Comparison of ENCODE assay signal across 11 cellular contexts in the genomic region with DNA sequence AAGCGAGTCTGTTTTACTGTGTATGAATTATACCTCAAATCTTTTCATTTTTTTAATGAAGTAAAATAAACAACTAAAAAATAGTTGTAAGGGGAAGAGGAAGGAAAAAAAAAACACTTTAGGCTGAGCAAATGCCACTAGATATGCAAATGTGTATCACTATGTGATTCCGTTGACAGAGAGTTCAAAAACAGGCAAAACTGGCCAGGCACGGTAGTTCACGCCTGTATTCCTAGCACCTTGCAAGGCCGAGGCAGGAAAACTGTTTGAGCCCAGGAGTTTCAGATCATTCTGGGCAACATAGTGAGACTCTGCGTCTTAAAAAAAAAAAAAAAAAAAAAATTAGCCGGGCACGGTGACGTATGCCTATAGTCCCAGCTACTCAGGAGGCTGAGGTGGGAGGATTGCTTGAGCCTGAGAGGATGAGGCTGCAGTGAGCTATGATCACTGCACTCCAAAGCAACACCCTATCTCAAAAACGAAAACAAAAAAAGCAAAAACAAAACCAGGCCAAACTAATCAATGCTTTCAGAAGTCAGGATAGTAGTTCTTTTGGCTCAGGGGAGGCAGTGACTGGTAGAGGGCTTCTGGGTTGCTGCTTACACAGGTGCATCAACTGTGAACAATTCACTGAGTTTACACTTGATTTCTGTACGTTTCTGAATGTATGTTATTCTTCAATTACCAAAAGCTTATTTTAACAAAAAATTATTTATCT. TPM values are rescaled to one million over a fixed set of nuclear protein-coding genes. Genes with fewer than 3 reads are reported as not detected.
A peak's percentile ranks its signal among the peaks of the same experiment; 100 is the strongest.
DNase-seq lines count a peak whose midpoint lies in the region; ATAC-seq, FAIRE-seq and TF ChIP-seq lines count a peak whose summit lies in the region.
"Had no signal": no experiment of that assay in that cellular context is flagged by ENCODE, and none has a peak within 500 bp of the region (broad histone marks: within the 10 kb centered on the region; RNA-seq: fewer than 3 reads in every experiment).

No MANE protein-coding gene starts in this region.

- H3K27me3 ChIP-seq in HepG2 (ENCODE audit: control insufficient read depth in 1 of 2, insufficient read depth in 2 of 2, low read length in 2 of 2): no peaks in the 10 kb centered on the region
- H3K27me3 ChIP-seq in right lobe of liver: no peaks in the 10 kb centered on the region
- no peaks in the 10 kb centered on the region for H3K27me3 ChIP-seq in SU-DHL-6 (ENCODE audit: low read length)
- H3K27me3 ChIP-seq in CD8-positive, alpha-beta T cell (ENCODE audit: insufficient read depth, low read length): no peaks in the 10 kb centered on the region
- H3K27me3 ChIP-seq: spleen had no signal

- no peak for TF ChIP-seq RAD21 in HepG2 (CRISPR knock-in tag; IDR thresholded peaks at IDR 0.05)

- H3K27ac Mint-ChIP-seq in CD8-positive, alpha-beta T cell: no peak overlapping the region

- in situ Hi-C loops in HepG2 (cut with HindIII; ENCODE audit: extremely low pct_ligation_motif_present, low pct_unique_long_range_greater_than_20kb): no loop called here

- H3K4me3 Mint-ChIP-seq in CD8-positive, alpha-beta T cell: no peak overlapping the region

- no TSS peak for BruUV-seq in HepG2 (replicated peaks; lab: Mats Ljungman, UMichigan)

- DNase-seq in HepG2 (ENCODE audit: low spot score) (no peak), right lobe of liver (no peak), iPS-NIHi7 (ENCODE audit: extremely low spot score) (no peak), OCI-M2 (lab: John Stamatoyannopoulos, UW; ENCODE audit: unreplicated experiment) (no peak), NCI-H2029 treated with DMSO at 0.1 percent for 48 hours (lab: John Stamatoyannopoulos, UW) (no peak)
- DNase-seq in CD8-positive, alpha-beta T cell: no peak
- DNase-seq: midbrain; spleen; stimulated activated naive CD4-positive, alpha-beta T cell treated with Interleukin-2 at 50 U/mL for 16 hours had no signal

- POLR2A ChIA-PET in HepG2 (lab: Yijun Ruan, JAX): interaction anchor here (0.8 kb wide), 1 partner anchor 57 kb away, joined by 3 read pairs; no protein-coding TSS in a partner anchor
- POLR2A ChIA-PET in CD8-positive, alpha-beta T cell (lab: Charles Lee): no interaction called here

- TF ChIP-seq EP300 in HepG2 (IDR thresholded peaks at IDR 0.05; ENCODE audit: low read depth in 2 of 2, low read length in 2 of 2): no peak
- no peak for TF ChIP-seq EP300 in HepG2 (CRISPR knock-in tag; IDR thresholded peaks at IDR 0.05; ENCODE audit: borderline replicate concordance)

- FAIRE-seq in HepG2 (lab: Jason Lieb, UNC): no peak

- peaks cover 11% of the 10 kb centered on the region for H3K36me3 Mint-ChIP-seq in CD8-positive, alpha-beta T cell

- peaks cover 26% of the 10 kb centered on the region for H3K4me1 ChIP-seq in HepG2 (ENCODE audit: insufficient read depth, low read length)
- no peaks in the 10 kb centered on the region for H3K4me1 ChIP-seq in right lobe of liver
- no peaks in the 10 kb centered on the region for H3K4me1 ChIP-seq in CD8-positive, alpha-beta T cell (ENCODE audit: insufficient read depth, low read length)

- CTCF ChIA-PET in HepG2 (lab: Yijun Ruan, JAX; ENCODE audit: low intra/inter-chr PET ratio, low total read pairs): no interaction called here
- CTCF ChIA-PET in CD8-positive, alpha-beta T cell (lab: Charles Lee): interaction anchor here (1.9 kb wide), 1 partner anchor 30 kb away, joined by 5 read pairs; no protein-coding TSS in a partner anchor

- no peaks in the 10 kb centered on the region for H3K9me3 ChIP-seq in HepG2 (ENCODE audit: low read length)
- H3K9me3 ChIP-seq in right lobe of liver: no peaks in the 10 kb centered on the region
- H3K9me3 ChIP-seq in SU-DHL-6 (ENCODE audit: insufficient read depth, low read length): no peaks in the 10 kb centered on the region
- H3K9me3 ChIP-seq in CD8-positive, alpha-beta T cell (ENCODE audit: low read length): no peaks in the 10 kb centered on the region
- H3K9me3 ChIP-seq: spleen had no signal

- ATAC-seq in HepG2 (no peak), right lobe of liver (no peak), HG02642 (IDR thresholded peaks at IDR 0.05; ENCODE audit: poor library complexity, unreplicated experiment) (peak; percentile 50)
- ATAC-seq in CD8-positive, alpha-beta T cell: no peak

- H4K20me1 ChIP-seq in HepG2 (ENCODE audit: insufficient read depth, low read length): peaks cover 7% of the 10 kb centered on the region; the same call in 1 of the 2 replicates
- peaks cover 6% of the 10 kb centered on the region; the same call in 1 of the 2 replicates for H4K20me1 ChIP-seq in SU-DHL-6 (ENCODE audit: low read depth, low read length)

- H3K79me2 ChIP-seq in HepG2 (ENCODE audit: insufficient read depth, low read length) (peaks cover 71% of the 10 kb centered on the region), SU-DHL-6 (ENCODE audit: insufficient read depth, low read length) (peaks cover 93% of the 10 kb centered on the region)

- no peaks in the 10 kb centered on the region for H3K9me2 ChIP-seq in SU-DHL-6 (replicated peaks; ENCODE audit: insufficient read depth, low read length)

- H2AFZ ChIP-seq in HepG2 (ENCODE audit: low read length): no peak overlapping the region
- H2AFZ ChIP-seq in SU-DHL-6 (ENCODE audit: low read depth, low read length, severe bottlenecking): no peak overlapping the region

- no peak overlapping the region for H3K27ac ChIP-seq in HepG2 (ENCODE audit: extremely low read length, insufficient read depth, low read length)
- H3K27ac ChIP-seq in right lobe of liver: no peak overlapping the region
- peak overlapping the region; percentile 57 for H3K27ac ChIP-seq in SU-DHL-6 (ENCODE audit: low read depth, low read length)
- H3K27ac ChIP-seq in CD8-positive, alpha-beta T cell (ENCODE audit: low read depth, low read length): no peak overlapping the region

- H3K27me3 Mint-ChIP-seq in CD8-positive, alpha-beta T cell (ENCODE audit: low read depth): no peaks in the 10 kb centered on the region

- intact Hi-C loops in HepG2 (cut with micrococcal nuclease; ENCODE audit: unreplicated experiment): no loop called here
- intact Hi-C loops in right lobe of liver (cut with DNase I): no loop called here
- intact Hi-C loops in CD8-positive, alpha-beta T cell (cut with DNase I, micrococcal nuclease): no loop called here

- no peak overlapping the region for H3K4me2 ChIP-seq in HepG2 (ENCODE audit: low read depth, low read length)
- H3K4me2 ChIP-seq in SU-DHL-6 (ENCODE audit: low read depth, low read length, poor library complexity, severe bottlenecking): peak overlapping the region; percentile 66

- H3K9me3 Mint-ChIP-seq in CD8-positive, alpha-beta T cell: no peaks in the 10 kb centered on the region

- H3K9ac ChIP-seq in HepG2 (ENCODE audit: insufficient read depth, low read depth, low read length) (no peak overlapping the region), SU-DHL-6 (ENCODE audit: low read length) (peak overlapping the region; percentile 38)

- H3K4me3 ChIP-seq in HepG2 (replicated peaks in 1 of 3; ENCODE audit: insufficient read depth in 1 of 3, low read depth in 2 of 3, low read length in 3 of 3): no peak overlapping the region
- no peak overlapping the region for H3K4me3 ChIP-seq in right lobe of liver
- peak overlapping the region; percentile 13 for H3K4me3 ChIP-seq in SU-DHL-6 (ENCODE audit: insufficient read depth, low read length, poor library complexity, severe bottlenecking)
- H3K4me3 ChIP-seq in CD8-positive, alpha-beta T cell (ENCODE audit: low read depth, low read length): no peak overlapping the region
- H3K4me3 ChIP-seq: spleen had no signal

- 90% methylated on average over 11 of the region's 11 CpGs for WGBS in HepG2 (ENCODE audit: low lambda C conversion rate)
- 75% methylated on average over 8 of the region's 11 CpGs for WGBS in right lobe of liver (ENCODE audit: insufficient coverage, low coverage, low lambda C conversion rate, missing lambda C conversion rate)

- no peak for TF ChIP-seq POLR2A in HepG2 (IDR thresholded peaks at IDR 0.05; ENCODE audit: insufficient read depth in 1 of 2, low read depth in 2 of 2, low read length in 2 of 2)
- no peak for TF ChIP-seq POLR2A in right lobe of liver (IDR thresholded peaks at IDR 0.05)

- H3K4me1 Mint-ChIP-seq in CD8-positive, alpha-beta T cell (ENCODE audit: low read depth): no peaks in the 10 kb centered on the region

- TF ChIP-seq CTCF in HepG2 (CRISPR knock-in tag; IDR thresholded peaks at IDR 0.05) (no peak), right lobe of liver (IDR thresholded peaks at IDR 0.05) (no peak), SU-DHL-6 (IDR thresholded peaks at IDR 0.05; ENCODE audit: insufficient read depth, low read length, poor library complexity, severe bottlenecking) (no peak)
- no peak for TF ChIP-seq CTCF in CD8-positive, alpha-beta T cell (IDR thresholded peaks at IDR 0.05)

- H3K36me3 ChIP-seq in HepG2 (replicated peaks in 1 of 2; ENCODE audit: control insufficient read depth in 1 of 2, insufficient read depth in 2 of 2, low read length in 2 of 2) (peaks cover 3 to 31% of the 10 kb centered on the region in 2 experiments; a peak in 3 of 5 replicates), right lobe of liver (no peaks in the 10 kb centered on the region), SU-DHL-6 (ENCODE audit: low read length) (peaks cover 20% of the 10 kb centered on the region)
- H3K36me3 ChIP-seq in CD8-positive, alpha-beta T cell (ENCODE audit: insufficient read depth, low read length): no peaks in the 10 kb centered on the region

- H3F3A ChIP-seq in SU-DHL-6 (ENCODE audit: insufficient read depth): peaks cover 14% of the 10 kb centered on the region

RNA-seq across cellular contexts. Expression of a gene that starts 7.4 kb away (rescaled TPM):
- total RNA-seq in HepG2 (2016; rRNA removed; fragmentation: Illumina TruSeq; extraction: Trizol): 162 and 214 TPM in 2 replicates
- total RNA-seq in HepG2 (2016; cell fraction: cytosol; rRNA removed; fragmentation: Illumina TruSeq; extraction: Trizol; ENCODE audit: low read depth): 34.9 and 40.5 TPM in 2 replicates
- total RNA-seq in HepG2 (2016; cell fraction: insoluble cytoplasmic fraction; rRNA removed; fragmentation: Illumina TruSeq; extraction: Trizol): 154 and 213 TPM in 2 replicates
- 43.7 and 44.0 TPM in 2 replicates for total RNA-seq in HepG2 (2016; cell fraction: membrane; rRNA removed; fragmentation: Illumina TruSeq; extraction: Trizol)
- total RNA-seq in HepG2 (2016; cell fraction: nucleus; rRNA removed; fragmentation: Illumina TruSeq; extraction: Trizol): 138 and 141 TPM in 2 replicates
- 85.1 and 137 TPM in 2 replicates for polyA plus RNA-seq in HepG2 (2011; rRNA removed)
- polyA plus RNA-seq in HepG2 (2011; cell fraction: cytosol; rRNA removed): 79.0 and 105 TPM in 2 replicates
- polyA plus RNA-seq in HepG2 (2011; cell fraction: nucleus; rRNA removed): 141 and 237 TPM in 2 replicates
- 46.3 and 69.1 TPM in 2 replicates for polyA plus RNA-seq in HepG2 (2012)
- 7.9 and 8.3 TPM in 2 replicates for polyA plus RNA-seq in HepG2 (2016; cell fraction: cytosol; fragmentation: Illumina TruSeq; extraction: Trizol; ENCODE audit: low read depth)
- polyA plus RNA-seq in HepG2 (2016; cell fraction: insoluble cytoplasmic fraction; fragmentation: Illumina TruSeq; extraction: Trizol; ENCODE audit: low read depth): 161 and 179 TPM in 2 replicates
- polyA plus RNA-seq in HepG2 (2016; cell fraction: membrane; fragmentation: Illumina TruSeq; extraction: Trizol; ENCODE audit: low read depth): 21.4 and 24.5 TPM in 2 replicates
- 138 and 146 TPM in 2 replicates for polyA plus RNA-seq in HepG2 (2016; cell fraction: nucleus; fragmentation: Illumina TruSeq; extraction: Trizol; ENCODE audit: insufficient read depth, low read depth)
- polyA minus RNA-seq in HepG2 (2011; rRNA and poly(A)+ RNA removed; ENCODE audit: low replicate concordance): 266 and 946 TPM in 2 replicates
- polyA minus RNA-seq in HepG2 (2011; cell fraction: cytosol; rRNA and poly(A)+ RNA removed): 56.3 and 76.3 TPM in 2 replicates
- 88.1 and 114 TPM in 2 replicates for polyA minus RNA-seq in HepG2 (2011; cell fraction: nucleus; rRNA and poly(A)+ RNA removed)
- 1 to 10 TPM; 1.2 to 8.8 (median 4.3) TPM for total RNA-seq in right lobe of liver
- 10 to 100 TPM; 24.6 to 31.3 TPM for total RNA-seq in CD8-positive, alpha-beta T cell

RNA-seq across cellular contexts. Expression of a gene that starts 32.3 kb away (rescaled TPM):
- total RNA-seq in HepG2 (2016; rRNA removed; fragmentation: Illumina TruSeq; extraction: Trizol): 10.0 and 15.1 TPM in 2 replicates
- total RNA-seq in HepG2 (2016; cell fraction: cytosol; rRNA removed; fragmentation: Illumina TruSeq; extraction: Trizol; ENCODE audit: low read depth): 6.0 TPM in 2 replicates
- 9.7 and 17.0 TPM in 2 replicates for total RNA-seq in HepG2 (2016; cell fraction: insoluble cytoplasmic fraction; rRNA removed; fragmentation: Illumina TruSeq; extraction: Trizol)
- total RNA-seq in HepG2 (2016; cell fraction: membrane; rRNA removed; fragmentation: Illumina TruSeq; extraction: Trizol): 7.6 and 8.9 TPM in 2 replicates
- 9.4 and 11.4 TPM in 2 replicates for total RNA-seq in HepG2 (2016; cell fraction: nucleus; rRNA removed; fragmentation: Illumina TruSeq; extraction: Trizol)
- polyA plus RNA-seq in HepG2 (2011; rRNA removed): 12.9 and 14.1 TPM in 2 replicates
- polyA plus RNA-seq in HepG2 (2011; cell fraction: cytosol; rRNA removed): 6.2 and 8.5 TPM in 2 replicates
- polyA plus RNA-seq in HepG2 (2011; cell fraction: nucleus; rRNA removed): 61.8 and 71.8 TPM in 2 replicates
- polyA plus RNA-seq in HepG2 (2012): 14.2 and 14.4 TPM in 2 replicates
- 2.2 and 3.1 TPM in 2 replicates for polyA plus RNA-seq in HepG2 (2016; cell fraction: cytosol; fragmentation: Illumina TruSeq; extraction: Trizol; ENCODE audit: low read depth)
- polyA plus RNA-seq in HepG2 (2016; cell fraction: insoluble cytoplasmic fraction; fragmentation: Illumina TruSeq; extraction: Trizol; ENCODE audit: low read depth): 11.9 and 21.8 TPM in 2 replicates
- polyA plus RNA-seq in HepG2 (2016; cell fraction: membrane; fragmentation: Illumina TruSeq; extraction: Trizol; ENCODE audit: low read depth): 5.0 and 5.7 TPM in 2 replicates
- 25.8 and 26.4 TPM in 2 replicates for polyA plus RNA-seq in HepG2 (2016; cell fraction: nucleus; fragmentation: Illumina TruSeq; extraction: Trizol; ENCODE audit: insufficient read depth, low read depth)
- polyA minus RNA-seq in HepG2 (2011; rRNA and poly(A)+ RNA removed; ENCODE audit: low replicate concordance): 5.9 and 24.5 TPM in 2 replicates
- polyA minus RNA-seq in HepG2 (2011; cell fraction: cytosol; rRNA and poly(A)+ RNA removed): 3.3 and 3.4 TPM in 2 replicates
- polyA minus RNA-seq in HepG2 (2011; cell fraction: nucleus; rRNA and poly(A)+ RNA removed): 11.7 and 13.4 TPM in 2 replicates
- 1 to 10 TPM; 4.8 to 7.9 (median 6.6) TPM for total RNA-seq in right lobe of liver
- total RNA-seq in CD8-positive, alpha-beta T cell: 1 to 10 TPM; 3.9 to 4.1 TPM

RNA-seq across cellular contexts. Expression of a gene that starts 35.4 kb away (rescaled TPM):
- total RNA-seq in HepG2 (2016; rRNA removed; fragmentation: Illumina TruSeq; extraction: Trizol) (14.7 and 16.5 TPM in 2 replicates), right lobe of liver (1 to 10 TPM; 4.2 to 7.3 (median 6.5) TPM)
- total RNA-seq in HepG2 (2016; cell fraction: cytosol; rRNA removed; fragmentation: Illumina TruSeq; extraction: Trizol; ENCODE audit: low read depth): 3.4 and 4.8 TPM in 2 replicates
- total RNA-seq in HepG2 (2016; cell fraction: insoluble cytoplasmic fraction; rRNA removed; fragmentation: Illumina TruSeq; extraction: Trizol): 12.1 and 16.4 TPM in 2 replicates
- 5.4 and 6.5 TPM in 2 replicates for total RNA-seq in HepG2 (2016; cell fraction: membrane; rRNA removed; fragmentation: Illumina TruSeq; extraction: Trizol)
- total RNA-seq in HepG2 (2016; cell fraction: nucleus; rRNA removed; fragmentation: Illumina TruSeq; extraction: Trizol): 16.0 and 19.0 TPM in 2 replicates
- polyA plus RNA-seq in HepG2 (2011; rRNA removed): 13.9 and 15.8 TPM in 2 replicates
- 8.6 and 9.1 TPM in 2 replicates for polyA plus RNA-seq in HepG2 (2011; cell fraction: cytosol; rRNA removed)
- polyA plus RNA-seq in HepG2 (2011; cell fraction: nucleus; rRNA removed): 28.2 and 31.1 TPM in 2 replicates
- polyA plus RNA-seq in HepG2 (2012): 11.3 and 11.4 TPM in 2 replicates
- polyA plus RNA-seq in HepG2 (2016; cell fraction: cytosol; fragmentation: Illumina TruSeq; extraction: Trizol; ENCODE audit: low read depth): 2.7 and 2.8 TPM in 2 replicates
- polyA plus RNA-seq in HepG2 (2016; cell fraction: insoluble cytoplasmic fraction; fragmentation: Illumina TruSeq; extraction: Trizol; ENCODE audit: low read depth): 10.7 and 15.3 TPM in 2 replicates
- 5.2 and 5.4 TPM in 2 replicates for polyA plus RNA-seq in HepG2 (2016; cell fraction: membrane; fragmentation: Illumina TruSeq; extraction: Trizol; ENCODE audit: low read depth)
- polyA plus RNA-seq in HepG2 (2016; cell fraction: nucleus; fragmentation: Illumina TruSeq; extraction: Trizol; ENCODE audit: insufficient read depth, low read depth): 23.6 and 33.7 TPM in 2 replicates
- 11.9 and 12.6 TPM in 2 replicates for polyA minus RNA-seq in HepG2 (2011; rRNA and poly(A)+ RNA removed; ENCODE audit: low replicate concordance)
- polyA minus RNA-seq in HepG2 (2011; cell fraction: cytosol; rRNA and poly(A)+ RNA removed): 5.0 and 8.8 TPM in 2 replicates
- polyA minus RNA-seq in HepG2 (2011; cell fraction: nucleus; rRNA and poly(A)+ RNA removed): 13.9 and 15.2 TPM in 2 replicates
- total RNA-seq in CD8-positive, alpha-beta T cell: 10 to 100 TPM; 30.1 to 33.0 TPM

RNA-seq across cellular contexts. Expression of a gene that starts 51.9 kb away (rescaled TPM):
- 39.2 and 39.7 TPM in 2 replicates for total RNA-seq in HepG2 (2016; rRNA removed; fragmentation: Illumina TruSeq; extraction: Trizol)
- total RNA-seq in HepG2 (2016; cell fraction: cytosol; rRNA removed; fragmentation: Illumina TruSeq; extraction: Trizol; ENCODE audit: low read depth): 7.4 and 8.3 TPM in 2 replicates
- total RNA-seq in HepG2 (2016; cell fraction: insoluble cytoplasmic fraction; rRNA removed; fragmentation: Illumina TruSeq; extraction: Trizol): 37.2 and 42.0 TPM in 2 replicates
- total RNA-seq in HepG2 (2016; cell fraction: membrane; rRNA removed; fragmentation: Illumina TruSeq; extraction: Trizol): 10.7 and 11.5 TPM in 2 replicates
- total RNA-seq in HepG2 (2016; cell fraction: nucleus; rRNA removed; fragmentation: Illumina TruSeq; extraction: Trizol): 29.9 and 30.4 TPM in 2 replicates
- 33.8 and 39.6 TPM in 2 replicates for polyA plus RNA-seq in HepG2 (2011; rRNA removed)
- polyA plus RNA-seq in HepG2 (2011; cell fraction: cytosol; rRNA removed): 28.5 and 36.4 TPM in 2 replicates
- 128 and 143 TPM in 2 replicates for polyA plus RNA-seq in HepG2 (2011; cell fraction: nucleus; rRNA removed)
- 23.6 and 29.6 TPM in 2 replicates for polyA plus RNA-seq in HepG2 (2012)
- 3.2 and 3.8 TPM in 2 replicates for polyA plus RNA-seq in HepG2 (2016; cell fraction: cytosol; fragmentation: Illumina TruSeq; extraction: Trizol; ENCODE audit: low read depth)
- 31.6 and 37.2 TPM in 2 replicates for polyA plus RNA-seq in HepG2 (2016; cell fraction: insoluble cytoplasmic fraction; fragmentation: Illumina TruSeq; extraction: Trizol; ENCODE audit: low read depth)
- polyA plus RNA-seq in HepG2 (2016; cell fraction: membrane; fragmentation: Illumina TruSeq; extraction: Trizol; ENCODE audit: low read depth): 6.4 and 8.0 TPM in 2 replicates
- polyA plus RNA-seq in HepG2 (2016; cell fraction: nucleus; fragmentation: Illumina TruSeq; extraction: Trizol; ENCODE audit: insufficient read depth, low read depth): 52.0 and 53.3 TPM in 2 replicates
- 77.7 and 119 TPM in 2 replicates for polyA minus RNA-seq in HepG2 (2011; rRNA and poly(A)+ RNA removed; ENCODE audit: low replicate concordance)
- polyA minus RNA-seq in HepG2 (2011; cell fraction: cytosol; rRNA and poly(A)+ RNA removed): 23.5 and 25.8 TPM in 2 replicates
- 37.1 and 48.0 TPM in 2 replicates for polyA minus RNA-seq in HepG2 (2011; cell fraction: nucleus; rRNA and poly(A)+ RNA removed)
- total RNA-seq in right lobe of liver: 10 to 100 TPM; 13.3 to 33.0 (median 25.4) TPM
- total RNA-seq in CD8-positive, alpha-beta T cell: 10 to 100 TPM; 18.2 to 21.0 TPM

RNA-seq across cellular contexts. Expression of a gene that starts 54.6 kb away (rescaled TPM):
- total RNA-seq in HepG2 (2016; rRNA removed; fragmentation: Illumina TruSeq; extraction: Trizol) (28.3 and 30.0 TPM in 2 replicates), right lobe of liver (10 to 100 TPM in 4 of 6 experiments, 1 to 10 TPM in 2; 8.8 to 17.6 (median 11.5) TPM)
- total RNA-seq in HepG2 (2016; cell fraction: cytosol; rRNA removed; fragmentation: Illumina TruSeq; extraction: Trizol; ENCODE audit: low read depth): 9.5 and 9.9 TPM in 2 replicates
- total RNA-seq in HepG2 (2016; cell fraction: insoluble cytoplasmic fraction; rRNA removed; fragmentation: Illumina TruSeq; extraction: Trizol): 29.5 and 31.1 TPM in 2 replicates
- 19.0 and 21.4 TPM in 2 replicates for total RNA-seq in HepG2 (2016; cell fraction: membrane; rRNA removed; fragmentation: Illumina TruSeq; extraction: Trizol)
- total RNA-seq in HepG2 (2016; cell fraction: nucleus; rRNA removed; fragmentation: Illumina TruSeq; extraction: Trizol): 14.9 and 16.3 TPM in 2 replicates
- polyA plus RNA-seq in HepG2 (2011; rRNA removed): 18.7 and 21.7 TPM in 2 replicates
- 21.7 and 23.0 TPM in 2 replicates for polyA plus RNA-seq in HepG2 (2011; cell fraction: cytosol; rRNA removed)
- polyA plus RNA-seq in HepG2 (2011; cell fraction: nucleus; rRNA removed): 18.2 and 23.4 TPM in 2 replicates
- 12.4 and 14.3 TPM in 2 replicates for polyA plus RNA-seq in HepG2 (2012)
- polyA plus RNA-seq in HepG2 (2016; cell fraction: cytosol; fragmentation: Illumina TruSeq; extraction: Trizol; ENCODE audit: low read depth): 15.3 and 16.8 TPM in 2 replicates
- polyA plus RNA-seq in HepG2 (2016; cell fraction: insoluble cytoplasmic fraction; fragmentation: Illumina TruSeq; extraction: Trizol; ENCODE audit: low read depth): 32.6 and 35.8 TPM in 2 replicates
- polyA plus RNA-seq in HepG2 (2016; cell fraction: membrane; fragmentation: Illumina TruSeq; extraction: Trizol; ENCODE audit: low read depth): 20.1 and 22.5 TPM in 2 replicates
- 23.2 and 27.0 TPM in 2 replicates for polyA plus RNA-seq in HepG2 (2016; cell fraction: nucleus; fragmentation: Illumina TruSeq; extraction: Trizol; ENCODE audit: insufficient read depth, low read depth)
- polyA minus RNA-seq in HepG2 (2011; rRNA and poly(A)+ RNA removed; ENCODE audit: low replicate concordance): 12.2 and 28.5 TPM in 2 replicates
- polyA minus RNA-seq in HepG2 (2011; cell fraction: cytosol; rRNA and poly(A)+ RNA removed): 8.2 and 8.6 TPM in 2 replicates
- polyA minus RNA-seq in HepG2 (2011; cell fraction: nucleus; rRNA and poly(A)+ RNA removed): 13.3 and 14.7 TPM in 2 replicates
- total RNA-seq in CD8-positive, alpha-beta T cell: 1 to 10 TPM; 5.1 to 6.0 TPM
